Comparison of ENCODE assay signal across 25 cellular contexts in genomic region chrX:153857348-153857903, GRCh38. TPM values are rescaled to one million over a fixed set of nuclear protein-coding genes. Genes with fewer than 3 reads are reported as not detected.
DNase-seq lines count a peak whose midpoint lies in the region; ATAC-seq, FAIRE-seq and TF ChIP-seq lines count a peak whose summit lies in the region.
"Had no signal": no experiment of that assay in that cellular context is flagged by ENCODE, and none has a peak within 500 bp of the region (broad histone marks: within the 10 kb centered on the region; RNA-seq: fewer than 3 reads in every experiment).

No MANE protein-coding gene starts in this region.

- CTCF ChIA-PET in activated CD4-positive, alpha-beta memory T cell treated with anti-CD3 and anti-CD28 coated beads, Interleukin-2, amount 10 ng/mL, durations not matched to agents 7 days and 5 days (lab: Charles Lee), result no interaction called here
- CTCF ChIA-PET in activated CD4-positive, alpha-beta memory T cell treated with anti-CD3 and anti-CD28 coated beads for 36 hours (lab: Charles Lee), result no interaction called here
- CTCF ChIA-PET in K562 (lab: Yijun Ruan, JAX; ENCODE audit: low intra/inter-chr PET ratio), result no interaction called here

- no peak for TF ChIP-seq POLR2A in NB4 (IDR thresholded peaks at IDR 0.05; ENCODE audit: extremely low read depth, insufficient read length)
- TF ChIP-seq POLR2A in K562 (conservative IDR thresholded peaks at IDR 0.05), result no peak

- TF ChIP-seq RAD21 in K562 (CRISPR knock-in tag; conservative IDR thresholded peaks at IDR 0.05 in 1 of 2, IDR thresholded peaks at IDR 0.05 in 1 of 2), result no peak

- TF ChIP-seq CTCF in NB4 (IDR thresholded peaks at IDR 0.05; ENCODE audit: low read depth, low read length), result no peak
- TF ChIP-seq CTCF in K562 (IDR thresholded peaks at IDR 0.05 in 2 of 3, conservative IDR thresholded peaks at IDR 0.05 in 1 of 3; ENCODE audit: insufficient read depth in 2 of 3, low read depth in 1 of 3, low read length in 3 of 3), result no peak
- no peak for TF ChIP-seq CTCF in progenitor cell of endocrine pancreas (IDR thresholded peaks at IDR 0.05; ENCODE audit: unreplicated experiment)

- no peaks in the 10 kb centered on the region for H4K20me1 ChIP-seq in K562 (replicated peaks; ENCODE audit: control insufficient read depth, insufficient read depth, low read length)

- no peaks in the 10 kb centered on the region for H3K9me1 ChIP-seq in K562 (ENCODE audit: control insufficient read depth, insufficient read depth, low read length)

- H3K9me3 ChIP-seq in K562 (replicated peaks; ENCODE audit: control insufficient read depth, insufficient read depth, low read depth, low read length) (no peaks in the 10 kb centered on the region), HAP-1 (no peaks in the 10 kb centered on the region)

- ATAC-seq in K562, result peak; percentile 47; the same call in 1 of the 3 replicates
- no peak for ATAC-seq in natural killer cell treated with Interleukin-12 subunit alpha and Interleukin-12 subunit beta and Interleukin-15 and Interleukin-18, amount 100 ng/mL, for 72 hours

- H3K27me3 ChIP-seq in K562 (ENCODE audit: control insufficient read depth in 2 of 2, insufficient read depth in 2 of 2, low read length in 2 of 2) (peaks cover 7 to 22% of the 10 kb centered on the region in 2 experiments), HAP-1 (ENCODE audit: low read depth) (peaks cover 32% of the 10 kb centered on the region)

- H3K4me3 ChIP-seq in NB4 (ENCODE audit: low read depth, low read length), result no peak overlapping the region
- H3K4me3 ChIP-seq in K562, result no peak overlapping the region
- no peak overlapping the region for H3K4me3 ChIP-seq in HAP-1
- H3K4me3 ChIP-seq: BLaER1 had no signal

- no peaks in the 10 kb centered on the region for H3K27me3 Mint-ChIP-seq in activated CD4-positive, alpha-beta memory T cell treated with anti-CD3 and anti-CD28 coated beads, Interleukin-2, amount 10 ng/mL, durations not matched to agents 7 days and 5 days
- no peaks in the 10 kb centered on the region for H3K27me3 Mint-ChIP-seq in activated CD4-positive, alpha-beta memory T cell treated with anti-CD3 and anti-CD28 coated beads for 36 hours
- peaks cover 0 to 12% of the 10 kb centered on the region in 2 donors for H3K27me3 Mint-ChIP-seq in natural killer cell treated with Interleukin-12 subunit alpha and Interleukin-12 subunit beta and Interleukin-15 and Interleukin-18, amount 100 ng/mL, for 72 hours
- peaks cover 10% of the 10 kb centered on the region for H3K27me3 Mint-ChIP-seq in progenitor cell of endocrine pancreas

- no peak overlapping the region for H3K9ac ChIP-seq in K562 (ENCODE audit: insufficient read depth in 1 of 2, low read depth in 2 of 2, low read length in 2 of 2)
- H3K9ac ChIP-seq: BLaER1 had no signal

- H3K27ac ChIP-seq in K562 (ENCODE audit: extremely low read depth, low read depth, low read length), result no peak overlapping the region
- H3K27ac ChIP-seq: BLaER1 had no signal

- POLR2A ChIA-PET in activated CD4-positive, alpha-beta memory T cell treated with anti-CD3 and anti-CD28 coated beads, Interleukin-2, amount 10 ng/mL, durations not matched to agents 7 days and 5 days (lab: Charles Lee), result no interaction called here
- POLR2A ChIA-PET in activated CD4-positive, alpha-beta memory T cell treated with anti-CD3 and anti-CD28 coated beads for 36 hours (lab: Charles Lee), result no interaction called here
- POLR2A ChIA-PET in K562 (lab: Yijun Ruan, JAX), result interaction anchor here (0.5 kb wide), 1 partner anchor 91 kb away, joined by 3 read pairs; no protein-coding TSS in a partner anchor

- H3K4me1 ChIP-seq in K562 (replicated peaks in 1 of 2; ENCODE audit: control insufficient read depth in 2 of 2, insufficient read depth in 2 of 2, low read length in 2 of 2) (peaks cover 22 to 33% of the 10 kb centered on the region in 2 experiments; a peak in 4 of 5 replicates), HAP-1 (no peaks in the 10 kb centered on the region; the same call in 1 of the 2 replicates)

- peak; percentile 19 for DNase-seq in activated CD4-positive, alpha-beta memory T cell treated with anti-CD3 and anti-CD28 coated beads, Interleukin-2, amount 10 ng/mL, durations not matched to agents 7 days and 5 days
- DNase-seq in activated CD4-positive, alpha-beta memory T cell treated with anti-CD3 and anti-CD28 coated beads for 36 hours, result no peak
- DNase-seq in NB4 (ENCODE audit: low read depth), result peak; percentile 22
- peak; percentile 9 to 61 (median 38) for DNase-seq in K562 (ENCODE audit: extremely low read depth in 1 of 4, low spot score in 3 of 4)
- peak; percentile 26 for DNase-seq in stimulated activated CD8-positive, alpha-beta memory T cell treated with anti-CD3 and anti-CD28 coated beads, Interleukin-4, amount 100 ng/mL, for 48 hours
- DNase-seq in HAP-1 (ENCODE audit: low spot score in 2 of 2), result no peak
- no peak for DNase-seq in natural killer cell treated with Interleukin-12 subunit alpha and Interleukin-12 subunit beta and Interleukin-15 and Interleukin-18, amount 100 ng/mL, for 72 hours (ENCODE audit: low spot score)
- DNase-seq in progenitor cell of endocrine pancreas (ENCODE audit: low spot score, unreplicated experiment), result no peak
- DNase-seq: Calu3; CD4-positive, alpha-beta memory T cell; DMS53; NCI-H1105 treated with DMSO at 0.1 percent for 48 hours; NCI-H1694; NCI-H2081 treated with DMSO at 0.1 percent for 48 hours; NCI-H226; NCI-H524 treated with DMSO at 0.1 percent for 48 hours; NK-92 treated with Interleukin-12 subunit alpha and Interleukin-12 subunit beta, amount 100 ng/mL, for 24 hours; Right ventricle myocardium superior had no signal

- H3K4me1 Mint-ChIP-seq in activated CD4-positive, alpha-beta memory T cell treated with anti-CD3 and anti-CD28 coated beads, Interleukin-2, amount 10 ng/mL, durations not matched to agents 7 days and 5 days, result peaks cover 8% of the 10 kb centered on the region
- no peaks in the 10 kb centered on the region for H3K4me1 Mint-ChIP-seq in activated CD4-positive, alpha-beta memory T cell treated with anti-CD3 and anti-CD28 coated beads for 36 hours (ENCODE audit: low read depth)
- H3K4me1 Mint-ChIP-seq in natural killer cell treated with Interleukin-12 subunit alpha and Interleukin-12 subunit beta and Interleukin-15 and Interleukin-18, amount 100 ng/mL, for 72 hours (ENCODE audit: low read depth in 2 of 2), result peaks cover 10 to 14% of the 10 kb centered on the region in 2 donors
- H3K4me1 Mint-ChIP-seq in progenitor cell of endocrine pancreas (ENCODE audit: low read depth), result no peaks in the 10 kb centered on the region

- H3K36me3 ChIP-seq in K562 (ENCODE audit: control insufficient read depth, insufficient read depth, low read length), result no peaks in the 10 kb centered on the region
- no peaks in the 10 kb centered on the region for H3K36me3 ChIP-seq in HAP-1 (replicated peaks)
- H3K36me3 ChIP-seq: BLaER1 had no signal

- H3K27ac Mint-ChIP-seq in activated CD4-positive, alpha-beta memory T cell treated with anti-CD3 and anti-CD28 coated beads, Interleukin-2, amount 10 ng/mL, durations not matched to agents 7 days and 5 days, result no peak overlapping the region
- no peak overlapping the region for H3K27ac Mint-ChIP-seq in activated CD4-positive, alpha-beta memory T cell treated with anti-CD3 and anti-CD28 coated beads for 36 hours
- H3K27ac Mint-ChIP-seq in natural killer cell treated with Interleukin-12 subunit alpha and Interleukin-12 subunit beta and Interleukin-15 and Interleukin-18, amount 100 ng/mL, for 72 hours, result no peak overlapping the region
- H3K27ac Mint-ChIP-seq in progenitor cell of endocrine pancreas, result no peak overlapping the region

- H3K79me2 ChIP-seq in K562 (ENCODE audit: control insufficient read depth, insufficient read depth, low read length), result no peaks in the 10 kb centered on the region

- peak; percentile 48 for FAIRE-seq in K562 (lab: Jason Lieb, UNC)
- FAIRE-seq: A204.1, GM12891, GM18507, H54 had no signal

- no peak overlapping the region for H2AFZ ChIP-seq in K562 (ENCODE audit: low read depth, low read length)

- no peaks in the 10 kb centered on the region for H3K36me3 Mint-ChIP-seq in activated CD4-positive, alpha-beta memory T cell treated with anti-CD3 and anti-CD28 coated beads, Interleukin-2, amount 10 ng/mL, durations not matched to agents 7 days and 5 days (ENCODE audit: low read depth)
- no peaks in the 10 kb centered on the region for H3K36me3 Mint-ChIP-seq in activated CD4-positive, alpha-beta memory T cell treated with anti-CD3 and anti-CD28 coated beads for 36 hours
- no peaks in the 10 kb centered on the region for H3K36me3 Mint-ChIP-seq in natural killer cell treated with Interleukin-12 subunit alpha and Interleukin-12 subunit beta and Interleukin-15 and Interleukin-18, amount 100 ng/mL, for 72 hours
- no peaks in the 10 kb centered on the region for H3K36me3 Mint-ChIP-seq in progenitor cell of endocrine pancreas (ENCODE audit: insufficient read depth)
- H3K36me3 Mint-ChIP-seq: CD4-positive, alpha-beta memory T cell had no signal

- no peak for TF ChIP-seq EP300 in K562 (IDR thresholded peaks at IDR 0.05; ENCODE audit: low read length)

- in situ Hi-C loops in K562 (cut with MboI), result no loop called here
- in situ Hi-C loops in HAP-1 (cut with MboI; ENCODE audit: low sequenced_read_pairs), result no loop called here

- BruUV-seq in K562 (replicated peaks; lab: Mats Ljungman, UMichigan), result no TSS peak

- no peaks in the 10 kb centered on the region for H3K9me3 Mint-ChIP-seq in activated CD4-positive, alpha-beta memory T cell treated with anti-CD3 and anti-CD28 coated beads, Interleukin-2, amount 10 ng/mL, durations not matched to agents 7 days and 5 days
- no peaks in the 10 kb centered on the region for H3K9me3 Mint-ChIP-seq in activated CD4-positive, alpha-beta memory T cell treated with anti-CD3 and anti-CD28 coated beads for 36 hours
- H3K9me3 Mint-ChIP-seq in natural killer cell treated with Interleukin-12 subunit alpha and Interleukin-12 subunit beta and Interleukin-15 and Interleukin-18, amount 100 ng/mL, for 72 hours, result no peaks in the 10 kb centered on the region
- H3K9me3 Mint-ChIP-seq in progenitor cell of endocrine pancreas (ENCODE audit: low read depth), result peaks cover 3% of the 10 kb centered on the region
- H3K9me3 Mint-ChIP-seq: CD4-positive, alpha-beta memory T cell had no signal

- no peak overlapping the region for H3K4me3 Mint-ChIP-seq in activated CD4-positive, alpha-beta memory T cell treated with anti-CD3 and anti-CD28 coated beads, Interleukin-2, amount 10 ng/mL, durations not matched to agents 7 days and 5 days
- H3K4me3 Mint-ChIP-seq in activated CD4-positive, alpha-beta memory T cell treated with anti-CD3 and anti-CD28 coated beads for 36 hours, result no peak overlapping the region
- no peak overlapping the region for H3K4me3 Mint-ChIP-seq in natural killer cell treated with Interleukin-12 subunit alpha and Interleukin-12 subunit beta and Interleukin-15 and Interleukin-18, amount 100 ng/mL, for 72 hours
- H3K4me3 Mint-ChIP-seq in progenitor cell of endocrine pancreas (ENCODE audit: low read depth), result no peak overlapping the region

- intact Hi-C loops in activated CD4-positive, alpha-beta memory T cell treated with anti-CD3 and anti-CD28 coated beads for 36 hours (cut with micrococcal nuclease), result no loop called here
- intact Hi-C loops in K562 (cut with micrococcal nuclease), result no loop called here

- no peak overlapping the region for H3K4me2 ChIP-seq in K562 (ENCODE audit: insufficient read depth, low read length)
- H3K4me2 ChIP-seq: BLaER1 had no signal

- whole genome bisulfite sequencing in K562 (ENCODE audit: insufficient coverage, low coverage, missing lambda C conversion rate), result 6% methylated on average over 2 of the region's 2 CpGs

RNA-seq across cellular contexts. Expression of gene PDZD4, which starts 27.1 kb away (rescaled TPM):
- 1 to 10 TPM in 1 of 2 experiments, under 1 TPM in 1; 0.88 to 1.1 TPM for total RNA-seq in activated CD4-positive, alpha-beta memory T cell treated with anti-CD3 and anti-CD28 coated beads, Interleukin-2, amount 10 ng/mL, durations not matched to agents 7 days and 5 days
- 1 to 10 TPM; 4.9 to 5.7 TPM for total RNA-seq in activated CD4-positive, alpha-beta memory T cell treated with anti-CD3 and anti-CD28 coated beads for 36 hours
- total RNA-seq in K562 (2011; cell fraction: chromatin; rRNA removed; ENCODE audit: low replicate concordance), result 0.46 TPM in 1 of 2 replicates, not detected in the other
- total RNA-seq in K562 (2011; cell fraction: nucleolus; rRNA removed), result 0.13 and 0.33 TPM in 2 replicates
- not detected in 2 replicates for total RNA-seq in K562 (2011; cell fraction: nucleoplasm; rRNA removed)
- total RNA-seq in K562 (2014; rRNA removed) (0.05 TPM in 1 of 2 replicates, not detected in the other), K562 (2014; rRNA removed; fragmentation: Illumina TruSeq; extraction: Trizol) (not detected in 2 replicates), K562 (2015; rRNA removed; fragmentation: Illumina TruSeq; extraction: Trizol) (not detected in 2 replicates), K562 (2021) (0.38 TPM in 1 of 2 replicates, not detected in the other), progenitor cell of endocrine pancreas (4.5 and 4.8 TPM in 2 replicates)
- polyA plus RNA-seq in K562 (2011; rRNA removed) (0.07 and 0.18 TPM in 2 replicates), K562 (2014; fragmentation: Illumina TruSeq; extraction: Trizol) (not detected in 2 replicates), K562 (2014; fragmentation: Nextera tagmentation; extraction: Ambion mirVana) (not detected), K562 (2014; rRNA removed) (0.08 TPM in 1 of 2 replicates, not detected in the other)
- 0.06 and 0.13 TPM in 2 replicates for polyA plus RNA-seq in K562 (2011; cell fraction: cytosol; rRNA removed)
- polyA plus RNA-seq in K562 (2011; cell fraction: nucleus; rRNA removed), result 1.1 and 1.4 TPM in 2 replicates
- polyA plus RNA-seq in K562 (2012), result 0.07 TPM in 1 of 2 replicates, not detected in the other
- polyA minus RNA-seq in K562 (2011; rRNA and poly(A)+ RNA removed), result not detected in 2 replicates
- not detected in 2 replicates for polyA minus RNA-seq in K562 (2011; cell fraction: cytosol; rRNA and poly(A)+ RNA removed)
- 0.33 TPM in 1 of 2 replicates, not detected in the other for polyA minus RNA-seq in K562 (2011; cell fraction: nucleus; rRNA and poly(A)+ RNA removed)
- 1 to 10 TPM; 2.2 to 2.7 TPM for total RNA-seq in natural killer cell treated with Interleukin-12 subunit alpha and Interleukin-12 subunit beta and Interleukin-15 and Interleukin-18, amount 100 ng/mL, for 72 hours

RNA-seq across cellular contexts. Expression of gene L1CAM, which starts 28.5 kb away (rescaled TPM):
- total RNA-seq in activated CD4-positive, alpha-beta memory T cell treated with anti-CD3 and anti-CD28 coated beads, Interleukin-2, amount 10 ng/mL, durations not matched to agents 7 days and 5 days, result 1 to 10 TPM; 4.2 to 5.2 TPM
- 1 to 10 TPM in 1 of 2 experiments, under 1 TPM in 1; 0.45 to 1.3 TPM for total RNA-seq in activated CD4-positive, alpha-beta memory T cell treated with anti-CD3 and anti-CD28 coated beads for 36 hours
- total RNA-seq in K562 (2011; cell fraction: chromatin; rRNA removed; ENCODE audit: low replicate concordance), result 1.9 and 4.7 TPM in 2 replicates
- total RNA-seq in K562 (2011; cell fraction: nucleolus; rRNA removed), result 1.1 and 2.7 TPM in 2 replicates
- total RNA-seq in K562 (2011; cell fraction: nucleoplasm; rRNA removed), result 1.5 and 1.8 TPM in 2 replicates
- total RNA-seq in K562 (2014; rRNA removed), result 0.09 and 0.24 TPM in 2 replicates
- 0.10 and 0.40 TPM in 2 replicates for total RNA-seq in K562 (2014; rRNA removed; fragmentation: Illumina TruSeq; extraction: Trizol)
- total RNA-seq in K562 (2015; rRNA removed; fragmentation: Illumina TruSeq; extraction: Trizol), result 0.11 and 0.36 TPM in 2 replicates
- total RNA-seq in K562 (2021), result 0.29 and 0.86 TPM in 2 replicates
- polyA plus RNA-seq in K562 (2011; rRNA removed), result 0.15 and 0.61 TPM in 2 replicates
- polyA plus RNA-seq in K562 (2011; cell fraction: cytosol; rRNA removed), result 0.10 and 0.19 TPM in 2 replicates
- 1.4 and 1.7 TPM in 2 replicates for polyA plus RNA-seq in K562 (2011; cell fraction: nucleus; rRNA removed)
- 0.29 and 2.2 TPM in 2 replicates for polyA plus RNA-seq in K562 (2012)
- polyA plus RNA-seq in K562 (2014; fragmentation: Illumina TruSeq; extraction: Trizol), result 0.16 and 0.21 TPM in 2 replicates
- polyA plus RNA-seq in K562 (2014; fragmentation: Nextera tagmentation; extraction: Ambion mirVana), result not detected
- 0.62 TPM in 1 of 2 replicates, not detected in the other for polyA plus RNA-seq in K562 (2014; rRNA removed)
- 0.18 and 0.21 TPM in 2 replicates for polyA minus RNA-seq in K562 (2011; rRNA and poly(A)+ RNA removed)
- polyA minus RNA-seq in K562 (2011; cell fraction: cytosol; rRNA and poly(A)+ RNA removed), result 3.5 TPM in 1 of 2 replicates, not detected in the other
- polyA minus RNA-seq in K562 (2011; cell fraction: nucleus; rRNA and poly(A)+ RNA removed), result 0.44 and 1.1 TPM in 2 replicates
- 1 to 10 TPM in 1 of 2 donors, under 1 TPM in 1; 0.74 to 1.2 TPM for total RNA-seq in natural killer cell treated with Interleukin-12 subunit alpha and Interleukin-12 subunit beta and Interleukin-15 and Interleukin-18, amount 100 ng/mL, for 72 hours
- total RNA-seq in progenitor cell of endocrine pancreas, result 1.4 and 2.4 TPM in 2 replicates
- total RNA-seq: HT-29 had no signal

RNA-seq across cellular contexts. Expression of gene AVPR2, which starts 47.0 kb away (rescaled TPM):
- not detected for total RNA-seq in activated CD4-positive, alpha-beta memory T cell treated with anti-CD3 and anti-CD28 coated beads, Interleukin-2, amount 10 ng/mL, durations not matched to agents 7 days and 5 days
- total RNA-seq in activated CD4-positive, alpha-beta memory T cell treated with anti-CD3 and anti-CD28 coated beads for 36 hours, result not detected
- total RNA-seq in K562 (2011; cell fraction: chromatin; rRNA removed; ENCODE audit: low replicate concordance), result not detected in 2 replicates
- not detected in 2 replicates for total RNA-seq in K562 (2011; cell fraction: nucleolus; rRNA removed)
- not detected in 2 replicates for total RNA-seq in K562 (2011; cell fraction: nucleoplasm; rRNA removed)
- total RNA-seq in K562 (2014; rRNA removed) (not detected in 2 replicates), K562 (2014; rRNA removed; fragmentation: Illumina TruSeq; extraction: Trizol) (not detected in 2 replicates), K562 (2015; rRNA removed; fragmentation: Illumina TruSeq; extraction: Trizol) (not detected in 2 replicates), K562 (2021) (not detected in 2 replicates), progenitor cell of endocrine pancreas (not detected in 2 replicates)
- polyA plus RNA-seq in K562 (2011; rRNA removed) (not detected in 2 replicates), K562 (2014; fragmentation: Illumina TruSeq; extraction: Trizol) (not detected in 2 replicates), K562 (2014; fragmentation: Nextera tagmentation; extraction: Ambion mirVana) (not detected), K562 (2014; rRNA removed) (not detected in 2 replicates)
- not detected in 2 replicates for polyA plus RNA-seq in K562 (2011; cell fraction: cytosol; rRNA removed)
- polyA plus RNA-seq in K562 (2011; cell fraction: nucleus; rRNA removed), result not detected in 2 replicates
- polyA plus RNA-seq in K562 (2012), result 0.56 and 0.65 TPM in 2 replicates
- polyA minus RNA-seq in K562 (2011; rRNA and poly(A)+ RNA removed), result not detected in 2 replicates
- polyA minus RNA-seq in K562 (2011; cell fraction: cytosol; rRNA and poly(A)+ RNA removed), result not detected in 2 replicates
- not detected in 2 replicates for polyA minus RNA-seq in K562 (2011; cell fraction: nucleus; rRNA and poly(A)+ RNA removed)
- total RNA-seq in natural killer cell treated with Interleukin-12 subunit alpha and Interleukin-12 subunit beta and Interleukin-15 and Interleukin-18, amount 100 ng/mL, for 72 hours, result not detected
- total RNA-seq: Calu3; CD4-positive, alpha-beta memory T cell; HT-29; LHCN-M2 had no signal

Comparison
In these comparisons a context has a peak if more than half of its experiments do, and no peak if none do; other contexts are left out.
1. DNase-seq: peak in activated CD4-positive, alpha-beta memory T cell treated with anti-CD3 and anti-CD28 coated beads, Interleukin-2, amount 10 ng/mL, durations not matched to agents 7 days and 5 days (single experiment), NB4 (single experiment), K562 (4 of 4) and stimulated activated CD8-positive, alpha-beta memory T cell treated with anti-CD3 and anti-CD28 coated beads, Interleukin-4, amount 100 ng/mL, for 48 hours (single experiment); none in activated CD4-positive, alpha-beta memory T cell treated with anti-CD3 and anti-CD28 coated beads for 36 hours (single experiment), HAP-1 (0 of 2), natural killer cell treated with Interleukin-12 subunit alpha and Interleukin-12 subunit beta and Interleukin-15 and Interleukin-18, amount 100 ng/mL, for 72 hours (single experiment) and progenitor cell of endocrine pancreas (single experiment).